Comparison of ENCODE assay signal across 24 cellular contexts in the genomic region with DNA sequence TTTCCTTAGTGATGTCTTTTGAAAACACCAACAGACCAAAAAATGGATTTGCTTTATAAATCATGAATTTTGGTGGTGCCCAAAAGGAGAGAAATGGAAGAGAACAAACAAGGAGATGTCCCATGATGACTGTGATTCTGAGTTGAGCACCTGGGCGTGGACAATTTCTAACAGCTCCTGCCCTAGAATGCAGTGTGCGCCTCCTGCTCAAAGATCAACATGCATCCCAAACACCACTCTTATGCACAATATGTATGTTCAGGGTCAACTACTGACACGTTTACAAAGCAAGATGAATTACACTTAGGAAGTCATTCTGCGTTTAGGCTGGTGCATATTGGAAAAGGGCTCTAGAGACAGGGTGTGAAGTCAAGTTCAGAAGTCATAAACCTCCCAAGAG.
"Had no signal": no experiment of that assay in that cellular context is flagged by ENCODE, and none has a peak within 500 bp of the region (broad histone marks: within the 10 kb centered on the region; RNA-seq: fewer than 3 reads in every experiment).

No MANE protein-coding gene starts in this region.

- ATAC-seq: activated T-cell treated with anti-CD3 and anti-CD28 coated beads, Interleukin-2, amount 50 U/mL, for 4 hours; gastroesophageal sphincter; naive thymus-derived CD8-positive, alpha-beta T cell; psoas muscle; stimulated activated effector memory CD8-positive, alpha-beta T cell treated with anti-CD3 and anti-CD28 coated beads, Interleukin-12 subunit alpha, Interleukin-12 subunit beta, amount 100 ng/mL, for 72 hours; stimulated activated naive CD8-positive, alpha-beta T cell treated with anti-CD3 and anti-CD28 coated beads, Interleukin-15, amount 100 ng/mL, for 72 hours had no signal

- H3K9me3 ChIP-seq: adrenal gland, breast epithelium, colonic mucosa, gastroesophageal sphincter, lower lobe of right lung, psoas muscle, right atrium auricular region, transverse colon had no signal

- H3K4me1 Mint-ChIP-seq: central memory CD8-positive, alpha-beta T cell; stimulated activated effector memory CD8-positive, alpha-beta T cell treated with anti-CD3 and anti-CD28 coated beads, Interleukin-12 subunit alpha, Interleukin-12 subunit beta, amount 100 ng/mL, for 72 hours had no signal

- H3K27me3 Mint-ChIP-seq: activated naive CD8-positive, alpha-beta T cell; naive thymus-derived CD8-positive, alpha-beta T cell; stimulated activated naive CD8-positive, alpha-beta T cell treated with anti-CD3 and anti-CD28 coated beads, Interleukin-15, amount 100 ng/mL, for 72 hours had no signal

- H3K4me1 ChIP-seq: colonic mucosa had no signal

- H3K36me3 Mint-ChIP-seq: activated naive CD8-positive, alpha-beta T cell; naive thymus-derived CD8-positive, alpha-beta T cell; stimulated activated effector memory CD8-positive, alpha-beta T cell treated with anti-CD3 and anti-CD28 coated beads, Interleukin-12 subunit alpha, Interleukin-12 subunit beta, amount 100 ng/mL, for 72 hours had no signal

- H3K27ac Mint-ChIP-seq: activated naive CD8-positive, alpha-beta T cell; activated T-helper 2 cell treated with anti-CD3 and anti-CD28 coated beads, Interferon-gamma antibody, Interleukin-2, Interleukin-4, amounts not matched to agents 10 μg/mL and 5 μg/mL and 100 μg/mL, durations not matched to agents 14 hours and 24 hours and 36 hours; endodermal cell; naive thymus-derived CD8-positive, alpha-beta T cell; stimulated activated effector memory CD8-positive, alpha-beta T cell treated with anti-CD3 and anti-CD28 coated beads, Interleukin-12 subunit alpha, Interleukin-12 subunit beta, amount 100 ng/mL, for 72 hours; T-helper 1 cell treated with Interleukin-12 subunit alpha and Interleukin-12 subunit beta and Interleukin-4 antibody, amounts not matched to agents 30 μg/mL and 1 μg/mL, for 36 hours had no signal

- H3K36me3 ChIP-seq: adrenal gland, breast epithelium, colonic mucosa, lower lobe of right lung, right atrium auricular region, transverse colon had no signal

- H3K27ac ChIP-seq: adrenal gland, colonic mucosa, gastroesophageal sphincter, psoas muscle, right atrium auricular region, skin epidermis, transverse colon had no signal

- H3K27me3 ChIP-seq: adrenal gland, breast epithelium, colonic mucosa, gastroesophageal sphincter, right atrium auricular region, transverse colon had no signal

- H3K4me3 Mint-ChIP-seq: activated naive CD8-positive, alpha-beta T cell; activated T-cell treated with anti-CD3 and anti-CD28 coated beads, Interleukin-2, amount 50 U/mL, for 4 hours; central memory CD8-positive, alpha-beta T cell; endodermal cell; naive thymus-derived CD8-positive, alpha-beta T cell; stimulated activated effector memory CD8-positive, alpha-beta T cell treated with anti-CD3 and anti-CD28 coated beads, Interleukin-12 subunit alpha, Interleukin-12 subunit beta, amount 100 ng/mL, for 72 hours; stimulated activated naive CD8-positive, alpha-beta T cell treated with anti-CD3 and anti-CD28 coated beads, Interleukin-15, amount 100 ng/mL, for 72 hours; T-helper 1 cell treated with Interleukin-12 subunit alpha and Interleukin-12 subunit beta and Interleukin-4 antibody, amounts not matched to agents 30 μg/mL and 1 μg/mL, for 36 hours had no signal

- DNase-seq: activated CD4-positive, alpha-beta T cell treated with anti-CD3 and anti-CD28 coated beads for 4 hours; activated CD4-positive, alpha-beta T cell treated with anti-CD3 and anti-CD28 coated beads, Interleukin-2, amount 50 U/mL, for 48 hours; activated CD4-positive, CD25-positive, alpha-beta regulatory T cell; activated naive CD4-positive, alpha-beta T cell; activated T-cell treated with anti-CD3 and anti-CD28 coated beads, Interleukin-2, amount 50 U/mL, for 4 hours; colonic mucosa; mesendoderm; naive thymus-derived CD8-positive, alpha-beta T cell; psoas muscle; stimulated activated CD4-positive, alpha-beta T cell treated with anti-CD3 and anti-CD28 coated beads, Interleukin-1b, Interleukin-23, amount 100 ng/mL, for 48 hours; stimulated activated naive CD8-positive, alpha-beta T cell treated with anti-CD3 and anti-CD28 coated beads, Interleukin-15, amount 100 ng/mL, for 72 hours; transverse colon had no signal

- H3K9me3 Mint-ChIP-seq: activated T-cell treated with anti-CD3 and anti-CD28 coated beads, Interleukin-2, amount 50 U/mL, for 4 hours; activated T-helper 2 cell treated with anti-CD3 and anti-CD28 coated beads, Interferon-gamma antibody, Interleukin-2, Interleukin-4, amounts not matched to agents 10 μg/mL and 5 μg/mL and 100 μg/mL, durations not matched to agents 14 hours and 24 hours and 36 hours; central memory CD8-positive, alpha-beta T cell; endodermal cell; naive thymus-derived CD8-positive, alpha-beta T cell; stimulated activated effector memory CD8-positive, alpha-beta T cell treated with anti-CD3 and anti-CD28 coated beads, Interleukin-12 subunit alpha, Interleukin-12 subunit beta, amount 100 ng/mL, for 72 hours; stimulated activated naive CD8-positive, alpha-beta T cell treated with anti-CD3 and anti-CD28 coated beads, Interleukin-15, amount 100 ng/mL, for 72 hours; T-helper 1 cell treated with Interleukin-12 subunit alpha and Interleukin-12 subunit beta and Interleukin-4 antibody, amounts not matched to agents 30 μg/mL and 1 μg/mL, for 36 hours had no signal

- H3K4me3 ChIP-seq: adrenal gland, colonic mucosa, gastroesophageal sphincter, lower lobe of right lung, psoas muscle, right atrium auricular region, skin epidermis, transverse colon had no signal
